Comparison of ENCODE assay signal across 1 cellular context in genomic region chr21:43890042-43890441, GRCh38.
A peak's percentile ranks its signal among the peaks of the same experiment; 100 is the strongest.
TF ChIP-seq lines count a peak whose summit lies in the region.

No MANE protein-coding gene starts in this region.

TF ChIP-seq in H1, 55 proteins besides CTCF, POLR2A, EP300 and RAD21:
- peak; percentile 46; the same call in 1 of the 2 replicates for TF ChIP-seq CHD2 (IDR thresholded peaks at IDR 0.05; ENCODE audit: low read length)
- TF ChIP-seq, protein P1, sequence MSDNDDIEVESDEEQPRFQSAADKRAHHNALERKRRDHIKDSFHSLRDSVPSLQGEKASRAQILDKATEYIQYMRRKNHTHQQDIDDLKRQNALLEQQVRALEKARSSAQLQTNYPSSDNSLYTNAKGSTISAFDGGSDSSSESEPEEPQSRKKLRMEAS (IDR thresholded peaks at IDR 0.05) = peak; percentile 50; the same call in 1 of the 2 replicates
- TF ChIP-seq HDAC6 (IDR thresholded peaks at IDR 0.05; ENCODE audit: low read depth, low read length) = no peak
- TF ChIP-seq POLR2AphosphoS5 (IDR thresholded peaks at IDR 0.05; ENCODE audit: low read depth, low read length) = peak; percentile 46; the same call in 1 of the 2 replicates
- TF ChIP-seq RBBP5 (IDR thresholded peaks at IDR 0.05; ENCODE audit: borderline replicate concordance, low read depth, low read length) = no peak
- peak; percentile 45; the same call in 1 of the 2 replicates for TF ChIP-seq E2F6 (IDR thresholded peaks at IDR 0.05)
